Comparison of ENCODE assay signal across 8 cellular contexts in genomic region chr2:88903744-88904353, GRCh38.
DNase-seq lines count a peak whose midpoint lies in the region; ATAC-seq and TF ChIP-seq lines count a peak whose summit lies in the region.

No MANE protein-coding gene starts in this region.

- TF ChIP-seq CTCF in heart left ventricle (IDR thresholded peaks at IDR 0.05) (peak; percentile 49 to 77 (median 68)), suprapubic skin (IDR thresholded peaks at IDR 0.05) (peak; percentile 29 to 75)

- H3K9me3 ChIP-seq in heart left ventricle (no peaks in the 10 kb centered on the region), suprapubic skin (no peaks in the 10 kb centered on the region)
- no peaks in the 10 kb centered on the region for H3K9me3 ChIP-seq in effector memory CD4-positive, alpha-beta T cell (ENCODE audit: control insufficient read depth, low read length)

- no peak overlapping the region for H3K4me3 ChIP-seq in heart left ventricle
- no peak overlapping the region for H3K4me3 ChIP-seq in suprapubic skin
- H3K4me3 ChIP-seq in effector memory CD4-positive, alpha-beta T cell (ENCODE audit: insufficient read depth, low read depth, low read length, poor library complexity, severe bottlenecking) = no peak overlapping the region

- intact Hi-C loops in heart left ventricle (cut with DNase I) = loop anchor here in 1 of 10 donors (10.0 kb wide), 1 partner anchor 51 kb away; no protein-coding TSS in a partner anchor

- ATAC-seq in HG03442 (IDR thresholded peaks at IDR 0.05; ENCODE audit: unreplicated experiment) (peak; percentile 69), heart left ventricle (peak in 3 of 4 donors; percentile 48 to 81 (median 64)), GM21390 (IDR thresholded peaks at IDR 0.05; ENCODE audit: unreplicated experiment) (no peak)

- no peak for TF ChIP-seq EP300 in suprapubic skin (IDR thresholded peaks at IDR 0.05)

- H3K36me3 ChIP-seq in heart left ventricle = no peaks in the 10 kb centered on the region
- no peaks in the 10 kb centered on the region for H3K36me3 ChIP-seq in suprapubic skin
- H3K36me3 ChIP-seq in effector memory CD4-positive, alpha-beta T cell (ENCODE audit: control insufficient read depth, insufficient read depth, low read length) = no peaks in the 10 kb centered on the region

- DNase-seq in NCI-H1092 treated with DMSO at 0.1 percent for 48 hours (lab: John Stamatoyannopoulos, UW) (peak; percentile 10), NCI-H1092 (lab: John Stamatoyannopoulos, UW) (no peak), SW480 (ENCODE audit: low spot score) (peak; percentile 58), heart left ventricle (no peak), suprapubic skin (ENCODE audit: low spot score in 2 of 2) (no peak)
- DNase-seq in effector memory CD4-positive, alpha-beta T cell = no peak

- H3K4me1 ChIP-seq in heart left ventricle (no peaks in the 10 kb centered on the region), suprapubic skin (no peaks in the 10 kb centered on the region)
- no peaks in the 10 kb centered on the region for H3K4me1 ChIP-seq in effector memory CD4-positive, alpha-beta T cell (ENCODE audit: control insufficient read depth, insufficient read depth, low read length, poor library complexity, severe bottlenecking)

- TF ChIP-seq POLR2A in heart left ventricle (IDR thresholded peaks at IDR 0.05) (no peak), suprapubic skin (IDR thresholded peaks at IDR 0.05) (no peak)

- WGBS in heart left ventricle, 4 donors = 0 to 7% (median 3%) methylated on average over 2 of the region's 2 CpGs
- WGBS in suprapubic skin = 9% methylated on average over 2 of the region's 2 CpGs

- no peak overlapping the region for H3K27ac ChIP-seq in heart left ventricle
- no peak overlapping the region for H3K27ac ChIP-seq in suprapubic skin
- no peak overlapping the region for H3K27ac ChIP-seq in effector memory CD4-positive, alpha-beta T cell (ENCODE audit: insufficient read depth, low read length, poor library complexity, severe bottlenecking)

- peaks cover 0 to 39% (median 10%) of the 10 kb centered on the region in 9 donors for H3K27me3 ChIP-seq in heart left ventricle
- H3K27me3 ChIP-seq in suprapubic skin = peaks cover 19% of the 10 kb centered on the region
- peaks cover 3% of the 10 kb centered on the region for H3K27me3 ChIP-seq in effector memory CD4-positive, alpha-beta T cell (replicated peaks; ENCODE audit: control insufficient read depth, insufficient read depth, low read length, poor library complexity, severe bottlenecking)

Comparison
In these comparisons a context has a peak if more than half of its experiments do, and no peak if none do; other contexts are left out.
1. DNase-seq: peak in NCI-H1092 treated with DMSO at 0.1 percent for 48 hours (single experiment) and SW480 (single experiment); none in NCI-H1092 (single experiment), heart left ventricle (0 of 5), suprapubic skin (0 of 2) and effector memory CD4-positive, alpha-beta T cell (0 of 3).